8 cellular contexts compared by ENCODE assay signal in the genomic region with DNA sequence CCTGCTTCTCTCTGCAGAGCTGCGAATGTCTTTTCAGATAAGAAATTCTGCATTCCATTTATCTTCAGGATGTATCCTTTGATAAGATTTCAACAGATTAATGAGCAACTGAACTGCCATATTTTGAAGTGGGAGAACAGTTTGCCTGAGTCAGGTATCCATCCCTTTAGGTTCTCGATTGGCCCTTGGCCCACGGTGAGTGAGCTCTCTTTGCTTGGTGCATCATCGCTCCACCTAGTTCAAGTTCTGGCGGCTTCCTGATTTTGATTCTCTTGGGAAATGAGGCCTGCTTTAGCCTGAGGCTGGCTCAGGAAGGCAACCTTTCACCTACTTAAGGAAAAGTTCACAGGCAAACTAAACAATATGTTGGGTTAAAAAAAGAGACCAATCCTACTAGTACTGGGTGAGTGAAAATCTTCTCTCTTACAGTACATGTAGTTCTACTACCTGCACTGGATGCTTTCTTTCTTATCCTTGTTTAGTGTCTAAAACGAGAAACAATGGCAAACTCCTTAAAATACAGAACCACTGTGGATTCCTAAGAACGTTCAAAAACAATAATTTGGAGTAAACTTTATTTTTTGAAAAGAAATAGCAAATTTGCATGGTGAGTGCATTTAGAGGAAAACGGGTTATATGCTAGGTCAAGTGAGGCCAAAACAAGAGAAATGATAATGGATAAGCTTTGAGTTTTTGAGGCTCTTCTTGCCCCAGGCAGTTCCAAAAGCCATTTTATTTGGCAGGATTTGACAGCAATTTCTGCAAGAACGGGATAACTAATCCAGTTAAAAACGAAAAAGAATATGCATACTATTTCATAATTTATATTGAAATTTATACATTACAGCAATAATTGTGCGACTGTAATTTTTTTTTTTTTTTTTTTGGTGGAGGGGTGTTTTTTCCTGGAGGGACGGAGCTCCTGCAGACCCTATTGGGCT. TPM values are rescaled to one million over a fixed set of nuclear protein-coding genes. Genes with fewer than 3 reads are reported as not detected.
DNase-seq lines count a peak whose midpoint lies in the region; ATAC-seq and TF ChIP-seq lines count a peak whose summit lies in the region.

No MANE protein-coding gene starts in this region.

- H3K18ac ChIP-seq in H9 (ENCODE audit: insufficient read length, low read depth, low read length) = no peak overlapping the region

- no peaks in the 10 kb centered on the region for H4K20me1 ChIP-seq in H9 (ENCODE audit: control insufficient read depth, insufficient read depth, insufficient read length)

- no peak overlapping the region for H2BK15ac ChIP-seq in H9 (ENCODE audit: low read depth, low read length)

- no peak overlapping the region for H2AK5ac ChIP-seq in H9 (ENCODE audit: insufficient read length, low read length)

- no peak overlapping the region for H3K9ac ChIP-seq in H9 (ENCODE audit: extremely low read depth, insufficient read length, low read length)

- peak overlapping the region in 2 of 3 experiments; percentile 18 to 98; a peak in 4 of 7 replicates for H3K27ac Mint-ChIP-seq in H9

- peaks cover 0 to 4% (median 0%) of the 10 kb centered on the region in 3 experiments; a peak in 2 of 7 replicates for H3K36me3 Mint-ChIP-seq in H9 (ENCODE audit: insufficient read depth in 1 of 3, low read depth in 3 of 3)

- H4K5ac ChIP-seq in H9 (ENCODE audit: insufficient read length, low read depth, low read length) = no peak overlapping the region

- no peak overlapping the region for H2BK5ac ChIP-seq in H9 (ENCODE audit: insufficient read length, low read length)

- peaks cover 7% of the 10 kb centered on the region for H3K23me2 ChIP-seq in H9 (ENCODE audit: insufficient read length, low read depth, low read length, poor library complexity, severe bottlenecking)

- no peak overlapping the region for H3K23ac ChIP-seq in H9 (ENCODE audit: insufficient read length, low read depth, low read length)

- H2AFZ ChIP-seq in H9 (ENCODE audit: low read length) = no peak overlapping the region

- TF ChIP-seq EP300 in esophagus muscularis mucosa (IDR thresholded peaks at IDR 0.05) = no peak

- DNase-seq in BE2C (peak; percentile 74), H9 (peak; percentile 50), SK-N-DZ (ENCODE audit: low spot score) (peak; percentile 68), esophagus muscularis mucosa (ENCODE audit: extremely low spot score) (no peak), myocyte (ENCODE audit: low read depth) (peak; percentile 55)
- DNase-seq in activated effector memory CD4-positive, alpha-beta T cell treated with anti-CD3 and anti-CD28 coated beads, Interleukin-2, amount 50 U/mL, for 16 hours = no peak
- no peak for DNase-seq in NK-92 treated with Interleukin-12 subunit alpha and Interleukin-12 subunit beta, amount 100 ng/mL, for 24 hours (lab: John Stamatoyannopoulos, UW)

- no CpG with 5 or more reads among the region's 12 CpGs for WGBS in H9 (ENCODE audit: extremely low coverage, insufficient read length, low lambda C conversion rate)
- 24% methylated on average over 12 of the region's 12 CpGs for WGBS in esophagus muscularis mucosa

- H3K27ac ChIP-seq in H9 (ENCODE audit: insufficient read length, low read depth, low read length) (no peak overlapping the region), esophagus muscularis mucosa (replicated peaks in 1 of 4) (peak overlapping the region; percentile 98)

- TF ChIP-seq CTCF in BE2C (IDR thresholded peaks at IDR 0.05; ENCODE audit: low read depth, low read length) (no peak), H9 (conservative IDR thresholded peaks at IDR 0.05) (no peak), esophagus muscularis mucosa (IDR thresholded peaks at IDR 0.05) (no peak)

- no peaks in the 10 kb centered on the region for H3K79me1 ChIP-seq in H9 (ENCODE audit: insufficient read depth, low read depth, low read length, poor library complexity, severe bottlenecking)

- no peak overlapping the region for H4K8ac ChIP-seq in H9 (replicated peaks; ENCODE audit: insufficient read length, low read depth, low read length)

- H2BK20ac ChIP-seq in H9 (ENCODE audit: low read depth, low read length, poor library complexity, severe bottlenecking) = no peak overlapping the region

- no peaks in the 10 kb centered on the region for H3K27me3 ChIP-seq in BE2C
- H3K27me3 ChIP-seq in H9 (ENCODE audit: insufficient read depth, low read length) = no peaks in the 10 kb centered on the region
- no peaks in the 10 kb centered on the region for H3K27me3 ChIP-seq in esophagus muscularis mucosa

- no peak for ATAC-seq in HG03460 (IDR thresholded peaks at IDR 0.05; ENCODE audit: unreplicated experiment)

- no peak overlapping the region for H4K91ac ChIP-seq in H9 (ENCODE audit: insufficient read length, low read depth, low read length)

- H3K4ac ChIP-seq in H9 (ENCODE audit: low read depth, low read length) = no peak overlapping the region

- H3K56ac ChIP-seq in H9 (ENCODE audit: insufficient read length, low read depth, low read length) = no peak overlapping the region

- no peaks in the 10 kb centered on the region for H3K9me3 ChIP-seq in BE2C
- H3K9me3 ChIP-seq in H9 (ENCODE audit: control insufficient read depth, low read depth, low read length) = no peaks in the 10 kb centered on the region
- H3K9me3 ChIP-seq in esophagus muscularis mucosa = no peaks in the 10 kb centered on the region

- no peak overlapping the region for H2BK12ac ChIP-seq in H9 (ENCODE audit: insufficient read length, low read depth, low read length)

- H3K79me2 ChIP-seq in H9 (ENCODE audit: insufficient read depth, low read length) = peaks cover 32% of the 10 kb centered on the region; the same call in 1 of the 2 replicates

- H3K4me3 ChIP-seq in BE2C (ENCODE audit: low read depth, low read length) = peak overlapping the region; percentile 48
- H3K4me3 ChIP-seq in esophagus muscularis mucosa = peak overlapping the region; percentile 92 to 98 (median 94)

- H3K14ac ChIP-seq in H9 (ENCODE audit: insufficient read depth, low read length) = no peak overlapping the region

- H3K4me3 Mint-ChIP-seq in H9 = peak overlapping the region in 1 of 2 experiments; percentile 79; a peak in 4 of 5 replicates

- H3K4me1 ChIP-seq in BE2C = peaks cover 28% of the 10 kb centered on the region
- peaks cover 18% of the 10 kb centered on the region for H3K4me1 ChIP-seq in H9 (ENCODE audit: insufficient read depth, low read length)
- H3K4me1 ChIP-seq in esophagus muscularis mucosa = peaks cover 39 to 46% (median 43%) of the 10 kb centered on the region in 4 donors

- H3K27me3 Mint-ChIP-seq in H9 (ENCODE audit: low read depth) = no peaks in the 10 kb centered on the region; the same call in 1 of the 2 replicates

- no peak for TF ChIP-seq POLR2A in esophagus muscularis mucosa (IDR thresholded peaks at IDR 0.05; ENCODE audit: low read depth)

- intact Hi-C loops in esophagus muscularis mucosa (cut with DNase I) = loop anchor here (5.0 to 10.0 kb wide), 4 partner anchors 42 to 168 kb away; no protein-coding TSS in a partner anchor

- no peak overlapping the region for H3T11ph ChIP-seq in H9 (ENCODE audit: low read length)

- no peak overlapping the region for H2BK120ac ChIP-seq in H9 (ENCODE audit: low read depth, low read length, poor library complexity, severe bottlenecking)

- H3K4me2 ChIP-seq in H9 (ENCODE audit: insufficient read depth, insufficient read length, low read length) = peak overlapping the region; percentile 41

- no peaks in the 10 kb centered on the region; a peak in 1 of 5 replicates for H3K9me3 Mint-ChIP-seq in H9

- H3K36me3 ChIP-seq in BE2C = peaks cover 5% of the 10 kb centered on the region; the same call in 1 of the 2 replicates
- H3K36me3 ChIP-seq in esophagus muscularis mucosa = no peaks in the 10 kb centered on the region

- H3K4me1 Mint-ChIP-seq in H9 = peaks cover 7 to 8% of the 10 kb centered on the region in 2 experiments

RNA-seq across cellular contexts. Expression of gene ACSL3, which starts 0.8 kb away (rescaled TPM):
- 49.1 TPM for polyA plus RNA-seq in BE2C (2012; ENCODE audit: insufficient read depth, insufficient read length, low read depth)
- 60.9 and 62.7 TPM in 2 replicates for total RNA-seq in H9 (2021)
- polyA plus RNA-seq in SK-N-DZ (2014; cell fraction: cytosol; rRNA removed) = 49.5 and 52.5 TPM in 2 replicates
- polyA plus RNA-seq in SK-N-DZ (2014; cell fraction: nucleus; rRNA removed) = 28.1 and 29.8 TPM in 2 replicates
- total RNA-seq in esophagus muscularis mucosa = 10 to 100 TPM; 31.1 to 56.3 (median 52.5) TPM
- total RNA-seq in myocyte = 373 and 499 TPM in 2 replicates
- polyA plus RNA-seq in myocyte (2012) = 108 TPM

Comparison
In these comparisons a context has a peak if more than half of its experiments do, and no peak if none do; other contexts are left out.
1. DNase-seq: peak in BE2C (single experiment), H9 (single experiment), SK-N-DZ (single experiment) and myocyte (single experiment); none in esophagus muscularis mucosa (single experiment), activated effector memory CD4-positive, alpha-beta T cell treated with anti-CD3 and anti-CD28 coated beads, Interleukin-2, amount 50 U/mL, for 16 hours (single experiment) and NK-92 treated with Interleukin-12 subunit alpha and Interleukin-12 subunit beta, amount 100 ng/mL, for 24 hours (single experiment).